In the genomic region with DNA sequence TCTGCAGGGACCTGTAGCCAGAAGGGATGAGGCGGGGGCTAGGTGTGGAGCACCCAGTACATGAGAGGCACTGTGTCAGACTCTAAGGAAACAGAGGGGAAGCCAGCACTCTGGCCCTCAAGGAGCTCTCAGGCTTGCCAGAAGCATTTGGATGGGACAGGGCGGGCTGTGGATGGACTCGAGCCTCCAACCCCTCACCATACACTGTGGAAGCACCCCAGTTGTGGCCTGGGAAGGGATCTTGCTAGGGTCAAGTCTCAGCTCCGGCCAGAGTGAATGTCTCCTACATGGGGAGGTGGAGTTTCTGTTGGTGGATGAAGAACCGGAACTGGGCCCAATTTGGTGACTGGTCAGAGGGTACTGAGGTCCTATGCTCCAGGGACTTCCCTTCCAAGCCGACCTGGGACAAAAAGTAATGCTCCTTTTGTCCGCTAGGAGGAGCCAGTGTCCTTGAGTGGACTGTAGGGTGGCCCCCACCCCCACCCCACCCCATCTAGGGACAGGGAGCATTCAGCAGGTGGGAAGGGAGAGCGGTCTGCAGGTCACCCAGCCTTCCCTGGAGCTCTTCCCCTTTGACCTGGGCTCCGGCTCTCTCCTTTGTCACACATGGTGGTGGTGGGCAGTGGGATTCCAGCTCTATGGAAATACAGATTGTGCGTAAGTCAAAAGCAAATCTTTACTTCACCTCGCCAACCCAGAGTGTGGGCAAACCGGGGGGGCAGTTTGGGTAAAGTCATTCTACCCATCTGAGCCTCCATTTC, we compare ENCODE assay signal across 1 cellular context.
TF ChIP-seq lines count a peak whose summit lies in the region.

No MANE protein-coding gene starts in this region.

TF ChIP-seq in HepG2, 621 proteins besides CTCF, POLR2A, EP300 and RAD21 (continued from another document):
- TF ChIP-seq ATF5 (CRISPR knock-in tag; IDR thresholded peaks at IDR 0.05; ENCODE audit: low read depth): no peak
- TF ChIP-seq ZNF772 (CRISPR knock-in tag; IDR thresholded peaks at IDR 0.05): no peak
- TF ChIP-seq, protein P1, sequence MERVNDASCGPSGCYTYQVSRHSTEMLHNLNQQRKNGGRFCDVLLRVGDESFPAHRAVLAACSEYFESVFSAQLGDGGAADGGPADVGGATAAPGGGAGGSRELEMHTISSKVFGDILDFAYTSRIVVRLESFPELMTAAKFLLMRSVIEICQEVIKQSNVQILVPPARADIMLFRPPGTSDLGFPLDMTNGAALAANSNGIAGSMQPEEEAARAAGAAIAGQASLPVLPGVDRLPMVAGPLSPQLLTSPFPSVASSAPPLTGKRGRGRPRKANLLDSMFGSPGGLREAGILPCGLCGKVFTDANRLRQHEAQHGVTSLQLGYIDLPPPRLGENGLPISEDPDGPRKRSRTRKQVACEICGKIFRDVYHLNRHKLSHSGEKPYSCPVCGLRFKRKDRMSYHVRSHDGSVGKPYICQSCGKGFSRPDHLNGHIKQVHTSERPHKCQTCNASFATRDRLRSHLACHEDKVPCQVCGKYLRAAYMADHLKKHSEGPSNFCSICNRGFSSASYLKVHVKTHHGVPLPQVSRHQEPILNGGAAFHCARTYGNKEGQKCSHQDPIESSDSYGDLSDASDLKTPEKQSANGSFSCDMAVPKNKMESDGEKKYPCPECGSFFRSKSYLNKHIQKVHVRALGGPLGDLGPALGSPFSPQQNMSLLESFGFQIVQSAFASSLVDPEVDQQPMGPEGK (CRISPR knock-in tag; IDR thresholded peaks at IDR 0.05): peak; percentile 97
- TF ChIP-seq ZNF629 (CRISPR knock-in tag; conservative IDR thresholded peaks at IDR 0.05): no peak
- no peak for TF ChIP-seq PRPF4 (IDR thresholded peaks at IDR 0.05; ENCODE audit: low read depth, low read length, poor library complexity, severe bottlenecking)
- TF ChIP-seq ZNF275 (CRISPR knock-in tag; IDR thresholded peaks at IDR 0.05; ENCODE audit: borderline replicate concordance): no peak
- TF ChIP-seq TARDBP (CRISPR knock-in tag; IDR thresholded peaks at IDR 0.05): peak; percentile 27; the same call in 1 of the 2 replicates
- TF ChIP-seq ZGPAT (CRISPR knock-in tag; IDR thresholded peaks at IDR 0.05): no peak; the same call in 1 of the 2 replicates
- no peak for TF ChIP-seq CBX5 (CRISPR knock-in tag; IDR thresholded peaks at IDR 0.05; ENCODE audit: borderline replicate concordance)
- no peak for TF ChIP-seq SNRNP70 (IDR thresholded peaks at IDR 0.05; ENCODE audit: low read depth, low read length)
- no peak for TF ChIP-seq FOXA1 (IDR thresholded peaks at IDR 0.05)
- TF ChIP-seq FOXA1 (CRISPR knock-in tag; IDR thresholded peaks at IDR 0.05): no peak
- TF ChIP-seq ZNF121 (CRISPR knock-in tag; IDR thresholded peaks at IDR 0.05): no peak
- TF ChIP-seq HOXA3 (CRISPR knock-in tag; IDR thresholded peaks at IDR 0.05): no peak
- TF ChIP-seq HOXA5 (CRISPR knock-in tag; IDR thresholded peaks at IDR 0.05): no peak
- TF ChIP-seq ZNF766 (CRISPR knock-in tag; IDR thresholded peaks at IDR 0.05; ENCODE audit: borderline replicate concordance): 0 out of 2 replicates have a peak, but pooled peaks have one; percentile 14
- no peak for TF ChIP-seq SALL2 (CRISPR knock-in tag; IDR thresholded peaks at IDR 0.05)
- TF ChIP-seq ZNF761 (CRISPR knock-in tag; conservative IDR thresholded peaks at IDR 0.05): no peak
- TF ChIP-seq ZNF567 (CRISPR knock-in tag; IDR thresholded peaks at IDR 0.05; ENCODE audit: borderline replicate concordance): no peak
- no peak for TF ChIP-seq ZFP62 (CRISPR knock-in tag; IDR thresholded peaks at IDR 0.05)
- TF ChIP-seq CAMTA2 (CRISPR knock-in tag; IDR thresholded peaks at IDR 0.05; ENCODE audit: borderline replicate concordance): no peak
- no peak for TF ChIP-seq ZNF550 (CRISPR knock-in tag; IDR thresholded peaks at IDR 0.05; ENCODE audit: borderline replicate concordance)
- TF ChIP-seq STAG1 (CRISPR knock-in tag; IDR thresholded peaks at IDR 0.05): peak; percentile 76
- no peak for TF ChIP-seq SMARCC2 (IDR thresholded peaks at IDR 0.05)
- TF ChIP-seq, protein P2, sequence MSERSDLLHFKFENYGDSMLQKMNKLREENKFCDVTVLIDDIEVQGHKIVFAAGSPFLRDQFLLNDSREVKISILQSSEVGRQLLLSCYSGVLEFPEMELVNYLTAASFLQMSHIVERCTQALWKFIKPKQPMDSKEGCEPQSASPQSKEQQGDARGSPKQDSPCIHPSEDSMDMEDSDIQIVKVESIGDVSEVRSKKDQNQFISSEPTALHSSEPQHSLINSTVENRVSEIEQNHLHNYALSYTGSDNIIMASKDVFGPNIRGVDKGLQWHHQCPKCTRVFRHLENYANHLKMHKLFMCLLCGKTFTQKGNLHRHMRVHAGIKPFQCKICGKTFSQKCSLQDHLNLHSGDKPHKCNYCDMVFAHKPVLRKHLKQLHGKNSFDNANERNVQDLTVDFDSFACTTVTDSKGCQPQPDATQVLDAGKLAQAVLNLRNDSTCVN (CRISPR knock-in tag; IDR thresholded peaks at IDR 0.05; ENCODE audit: borderline replicate concordance): no peak
- TF ChIP-seq, protein P3, sequence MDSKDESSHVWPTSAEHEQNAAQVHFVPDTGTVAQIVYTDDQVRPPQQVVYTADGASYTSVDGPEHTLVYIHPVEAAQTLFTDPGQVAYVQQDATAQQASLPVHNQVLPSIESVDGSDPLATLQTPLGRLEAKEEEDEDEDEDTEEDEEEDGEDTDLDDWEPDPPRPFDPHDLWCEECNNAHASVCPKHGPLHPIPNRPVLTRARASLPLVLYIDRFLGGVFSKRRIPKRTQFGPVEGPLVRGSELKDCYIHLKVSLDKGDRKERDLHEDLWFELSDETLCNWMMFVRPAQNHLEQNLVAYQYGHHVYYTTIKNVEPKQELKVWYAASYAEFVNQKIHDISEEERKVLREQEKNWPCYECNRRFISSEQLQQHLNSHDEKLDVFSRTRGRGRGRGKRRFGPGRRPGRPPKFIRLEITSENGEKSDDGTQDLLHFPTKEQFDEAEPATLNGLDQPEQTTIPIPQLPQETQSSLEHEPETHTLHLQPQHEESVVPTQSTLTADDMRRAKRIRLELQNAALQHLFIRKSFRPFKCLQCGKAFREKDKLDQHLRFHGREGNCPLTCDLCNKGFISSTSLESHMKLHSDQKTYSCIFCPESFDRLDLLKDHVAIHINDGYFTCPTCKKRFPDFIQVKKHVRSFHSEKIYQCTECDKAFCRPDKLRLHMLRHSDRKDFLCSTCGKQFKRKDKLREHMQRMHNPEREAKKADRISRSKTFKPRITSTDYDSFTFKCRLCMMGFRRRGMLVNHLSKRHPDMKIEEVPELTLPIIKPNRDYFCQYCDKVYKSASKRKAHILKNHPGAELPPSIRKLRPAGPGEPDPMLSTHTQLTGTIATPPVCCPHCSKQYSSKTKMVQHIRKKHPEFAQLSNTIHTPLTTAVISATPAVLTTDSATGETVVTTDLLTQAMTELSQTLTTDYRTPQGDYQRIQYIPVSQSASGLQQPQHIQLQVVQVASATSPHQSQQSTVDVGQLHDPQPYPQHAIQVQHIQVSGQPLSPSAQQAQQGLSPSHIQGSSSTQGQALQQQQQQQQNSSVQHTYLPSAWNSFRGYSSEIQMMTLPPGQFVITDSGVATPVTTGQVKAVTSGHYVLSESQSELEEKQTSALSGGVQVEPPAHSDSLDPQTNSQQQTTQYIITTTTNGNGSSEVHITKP (CRISPR knock-in tag; IDR thresholded peaks at IDR 0.05; ENCODE audit: low read depth): no peak
- TF ChIP-seq TGIF2 (CRISPR knock-in tag; IDR thresholded peaks at IDR 0.05): no peak
- TF ChIP-seq MBNL3 (CRISPR knock-in tag; conservative IDR thresholded peaks at IDR 0.05): no peak
- TF ChIP-seq STAT5B (CRISPR knock-in tag; IDR thresholded peaks at IDR 0.05): no peak
- TF ChIP-seq, protein P4, sequence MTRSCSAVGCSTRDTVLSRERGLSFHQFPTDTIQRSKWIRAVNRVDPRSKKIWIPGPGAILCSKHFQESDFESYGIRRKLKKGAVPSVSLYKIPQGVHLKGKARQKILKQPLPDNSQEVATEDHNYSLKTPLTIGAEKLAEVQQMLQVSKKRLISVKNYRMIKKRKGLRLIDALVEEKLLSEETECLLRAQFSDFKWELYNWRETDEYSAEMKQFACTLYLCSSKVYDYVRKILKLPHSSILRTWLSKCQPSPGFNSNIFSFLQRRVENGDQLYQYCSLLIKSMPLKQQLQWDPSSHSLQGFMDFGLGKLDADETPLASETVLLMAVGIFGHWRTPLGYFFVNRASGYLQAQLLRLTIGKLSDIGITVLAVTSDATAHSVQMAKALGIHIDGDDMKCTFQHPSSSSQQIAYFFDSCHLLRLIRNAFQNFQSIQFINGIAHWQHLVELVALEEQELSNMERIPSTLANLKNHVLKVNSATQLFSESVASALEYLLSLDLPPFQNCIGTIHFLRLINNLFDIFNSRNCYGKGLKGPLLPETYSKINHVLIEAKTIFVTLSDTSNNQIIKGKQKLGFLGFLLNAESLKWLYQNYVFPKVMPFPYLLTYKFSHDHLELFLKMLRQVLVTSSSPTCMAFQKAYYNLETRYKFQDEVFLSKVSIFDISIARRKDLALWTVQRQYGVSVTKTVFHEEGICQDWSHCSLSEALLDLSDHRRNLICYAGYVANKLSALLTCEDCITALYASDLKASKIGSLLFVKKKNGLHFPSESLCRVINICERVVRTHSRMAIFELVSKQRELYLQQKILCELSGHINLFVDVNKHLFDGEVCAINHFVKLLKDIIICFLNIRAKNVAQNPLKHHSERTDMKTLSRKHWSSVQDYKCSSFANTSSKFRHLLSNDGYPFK (CRISPR knock-in tag; IDR thresholded peaks at IDR 0.05; ENCODE audit: borderline replicate concordance): no peak
- no peak for TF ChIP-seq NR2F6 (IDR thresholded peaks at IDR 0.05)
- TF ChIP-seq NR2F6 (CRISPR knock-in tag; IDR thresholded peaks at IDR 0.05): peak; percentile 14; the same call in 1 of the 2 replicates
- TF ChIP-seq BHLHE40 (IDR thresholded peaks at IDR 0.05; ENCODE audit: low read length): no peak
- no peak for TF ChIP-seq ZBTB7A (CRISPR knock-in tag; IDR thresholded peaks at IDR 0.05)
- no peak for TF ChIP-seq ZNF549 (CRISPR knock-in tag; IDR thresholded peaks at IDR 0.05)
- peak; percentile 61 for TF ChIP-seq KDM2A (CRISPR knock-in tag; IDR thresholded peaks at IDR 0.05; ENCODE audit: borderline replicate concordance, low read depth)
- TF ChIP-seq, protein P5, sequence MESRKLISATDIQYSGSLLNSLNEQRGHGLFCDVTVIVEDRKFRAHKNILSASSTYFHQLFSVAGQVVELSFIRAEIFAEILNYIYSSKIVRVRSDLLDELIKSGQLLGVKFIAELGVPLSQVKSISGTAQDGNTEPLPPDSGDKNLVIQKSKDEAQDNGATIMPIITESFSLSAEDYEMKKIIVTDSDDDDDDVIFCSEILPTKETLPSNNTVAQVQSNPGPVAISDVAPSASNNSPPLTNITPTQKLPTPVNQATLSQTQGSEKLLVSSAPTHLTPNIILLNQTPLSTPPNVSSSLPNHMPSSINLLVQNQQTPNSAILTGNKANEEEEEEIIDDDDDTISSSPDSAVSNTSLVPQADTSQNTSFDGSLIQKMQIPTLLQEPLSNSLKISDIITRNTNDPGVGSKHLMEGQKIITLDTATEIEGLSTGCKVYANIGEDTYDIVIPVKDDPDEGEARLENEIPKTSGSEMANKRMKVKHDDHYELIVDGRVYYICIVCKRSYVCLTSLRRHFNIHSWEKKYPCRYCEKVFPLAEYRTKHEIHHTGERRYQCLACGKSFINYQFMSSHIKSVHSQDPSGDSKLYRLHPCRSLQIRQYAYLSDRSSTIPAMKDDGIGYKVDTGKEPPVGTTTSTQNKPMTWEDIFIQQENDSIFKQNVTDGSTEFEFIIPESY (CRISPR knock-in tag; IDR thresholded peaks at IDR 0.05): no peak; the same call in 1 of the 2 replicates
- no peak for TF ChIP-seq ZNF296 (CRISPR knock-in tag; conservative IDR thresholded peaks at IDR 0.05)
- 0 out of 2 replicates have a peak, but pooled peaks have one; percentile 33 for TF ChIP-seq BORCS8-MEF2B (CRISPR knock-in tag; IDR thresholded peaks at IDR 0.05)
- TF ChIP-seq TBP (CRISPR knock-in tag; IDR thresholded peaks at IDR 0.05): no peak
- TF ChIP-seq ZBTB43 (CRISPR knock-in tag; conservative IDR thresholded peaks at IDR 0.05): no peak
- no peak for TF ChIP-seq KMT2B (CRISPR knock-in tag; IDR thresholded peaks at IDR 0.05)
